8 cellular contexts compared by ENCODE assay signal in the genomic region with DNA sequence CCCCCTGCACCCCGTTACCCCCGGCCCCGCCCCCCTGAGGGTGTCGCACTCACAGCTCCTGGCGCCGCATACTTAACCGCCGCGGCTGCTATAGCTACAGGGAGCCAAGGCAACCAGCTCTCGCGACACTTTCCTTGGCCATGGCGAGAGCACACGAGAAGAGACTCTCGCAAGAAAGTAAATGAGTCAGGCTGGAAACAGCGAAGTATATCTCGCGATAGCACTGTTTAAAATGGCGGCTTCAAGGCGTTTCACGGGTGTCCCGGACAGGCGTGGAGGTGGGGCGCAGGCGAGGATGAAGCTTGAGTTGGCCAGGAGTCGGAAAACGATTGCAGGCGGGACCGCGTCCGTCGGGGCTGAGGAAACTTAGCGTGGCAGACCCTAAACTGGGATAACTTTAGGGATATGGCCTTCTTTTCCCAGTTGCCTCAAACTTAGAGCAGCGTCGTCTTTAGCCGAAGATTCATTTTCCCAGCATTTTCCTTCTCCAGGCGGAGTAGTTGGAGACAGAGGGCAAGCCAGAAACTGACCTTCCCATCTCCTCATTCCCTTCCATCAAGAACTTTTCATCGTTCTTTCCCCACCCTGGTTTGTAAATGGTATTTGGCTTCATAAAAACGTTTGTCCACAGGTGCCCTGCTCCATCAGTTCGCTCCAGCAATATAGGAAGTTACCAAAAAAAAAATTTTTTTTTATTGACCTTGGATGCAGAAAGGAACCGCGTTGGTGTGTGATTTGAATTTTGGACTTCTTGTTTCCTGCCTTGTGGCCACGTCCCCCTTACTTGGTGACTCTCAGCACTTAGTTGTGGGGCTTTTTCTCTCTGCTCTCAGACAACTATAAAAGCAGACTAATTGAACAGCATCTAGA.
DNase-seq lines count a peak whose midpoint lies in the region; ATAC-seq and TF ChIP-seq lines count a peak whose summit lies in the region.

No MANE protein-coding gene starts in this region.

- TF ChIP-seq CTCF in AG09319 (IDR thresholded peaks at IDR 0.05; ENCODE audit: low read depth, low read length) = no peak

- peak; percentile 97 for ATAC-seq in GM19025 (IDR thresholded peaks at IDR 0.05; ENCODE audit: low read depth, unreplicated experiment)
- peak; percentile 96 for ATAC-seq in HG03280 (IDR thresholded peaks at IDR 0.05; ENCODE audit: unreplicated experiment)

- DNase-seq in AG09319 (ENCODE audit: extremely low read depth, low read depth) (peak; percentile 93), NCI-H345 (lab: John Stamatoyannopoulos, UW) (peak; percentile 93), cerebellar cortex (ENCODE audit: low spot score) (peak; percentile 98), islet precursor cell (peak; percentile 97)
- peak; percentile 87 for DNase-seq in activated CD4-positive, CD25-positive, alpha-beta regulatory T cell treated with anti-CD3 and anti-CD28 coated beads, Interleukin-2, amount 50 U/mL, for 16 hours (ENCODE audit: low read depth, low spot score)
- peak; percentile 85 for DNase-seq in stimulated activated CD4-positive, alpha-beta T cell treated with anti-CD3 and anti-CD28 coated beads, Interleukin-12 subunit alpha, Interleukin-12 subunit beta, amount 100 ng/mL, for 4 hours

Comparison
In these comparisons a context has a peak if more than half of its experiments do, and no peak if none do; other contexts are left out.
1. Peak in every context shown above with its lines: DNase-seq and ATAC-seq.